12 cellular contexts compared by ENCODE assay signal in the genomic region with DNA sequence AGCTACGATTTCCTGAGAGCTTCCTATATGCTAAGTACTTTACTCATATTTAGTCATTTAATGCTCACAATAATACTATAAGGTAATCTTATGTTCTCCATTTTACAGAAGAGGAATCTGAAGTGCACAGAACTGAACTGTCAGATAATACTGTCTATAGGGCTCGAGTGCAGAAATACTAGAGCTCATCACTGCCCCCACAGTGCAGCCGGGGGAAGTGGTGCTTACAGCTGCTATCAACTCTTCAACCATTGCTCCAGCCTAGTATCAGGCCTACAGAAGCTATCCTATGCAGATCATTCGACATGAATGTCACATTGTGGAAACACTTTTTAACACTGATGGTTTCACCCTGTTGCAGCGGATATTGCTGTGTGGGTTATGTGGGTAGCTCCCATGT.
DNase-seq lines count a peak whose midpoint lies in the region; ATAC-seq and TF ChIP-seq lines count a peak whose summit lies in the region.
"Had no signal": no experiment of that assay in that cellular context is flagged by ENCODE, and none has a peak within 500 bp of the region (broad histone marks: within the 10 kb centered on the region; RNA-seq: fewer than 3 reads in every experiment).

No MANE protein-coding gene starts in this region.

- DNase-seq in HFFc6 (no peak), mesendoderm (peak; percentile 48), hippocampal formation (lab: John Stamatoyannopoulos, UW) (no peak), posterior vena cava (ENCODE audit: low spot score) (no peak), body of pancreas (no peak)
- DNase-seq in CD8-positive, alpha-beta T cell = no peak
- DNase-seq: activated T-cell treated with anti-CD3 and anti-CD28 coated beads, Interleukin-2, amount 50 U/mL, for 1 hour; MV-4-11; SW 1271 had no signal

- H3K4me3 ChIP-seq in DOHH2 (ENCODE audit: low read length) (no peak overlapping the region), mesendoderm (ENCODE audit: low read length) (no peak overlapping the region), body of pancreas (no peak overlapping the region)
- no peak overlapping the region for H3K4me3 ChIP-seq in CD8-positive, alpha-beta T cell (ENCODE audit: low read depth, low read length)
- H3K4me3 ChIP-seq: lung had no signal

- no peak overlapping the region for H3K56ac ChIP-seq in mesendoderm (ENCODE audit: low read length)

- H3K27ac ChIP-seq in DOHH2 (ENCODE audit: low read depth, low read length) (no peak overlapping the region), VCaP (no peak overlapping the region), mesendoderm (ENCODE audit: low read depth, low read length) (no peak overlapping the region), body of pancreas (no peak overlapping the region)
- H3K27ac ChIP-seq in CD8-positive, alpha-beta T cell (ENCODE audit: low read depth, low read length) = no peak overlapping the region

- no peaks in the 10 kb centered on the region for H3K27me3 Mint-ChIP-seq in HFFc6 (ENCODE audit: insufficient read depth)
- no peaks in the 10 kb centered on the region for H3K27me3 Mint-ChIP-seq in CD8-positive, alpha-beta T cell (ENCODE audit: low read depth)

- no peak overlapping the region for H4K8ac ChIP-seq in mesendoderm (ENCODE audit: low read depth, low read length)

- no peaks in the 10 kb centered on the region for H4K20me1 ChIP-seq in DOHH2 (ENCODE audit: control insufficient read depth, insufficient read depth, low read depth, low read length)

- H3K9me3 ChIP-seq in DOHH2 (ENCODE audit: control insufficient read depth, insufficient read depth, low read length) = no peaks in the 10 kb centered on the region
- H3K9me3 ChIP-seq in CD8-positive, alpha-beta T cell (ENCODE audit: low read length) = no peaks in the 10 kb centered on the region
- no peaks in the 10 kb centered on the region for H3K9me3 ChIP-seq in body of pancreas

- H3K27me3 ChIP-seq in DOHH2 (ENCODE audit: control insufficient read depth, low read length) (no peaks in the 10 kb centered on the region), mesendoderm (ENCODE audit: insufficient read depth, low read length, poor library complexity) (no peaks in the 10 kb centered on the region), body of pancreas (no peaks in the 10 kb centered on the region)
- H3K27me3 ChIP-seq in CD8-positive, alpha-beta T cell (ENCODE audit: insufficient read depth, low read length) = no peaks in the 10 kb centered on the region

- no peaks in the 10 kb centered on the region for H3K9me2 ChIP-seq in DOHH2 (replicated peaks; ENCODE audit: control insufficient read depth, low read length)

- no peak overlapping the region for H2BK15ac ChIP-seq in mesendoderm (replicated peaks; ENCODE audit: low read depth)

- no peaks in the 10 kb centered on the region for H3K36me3 Mint-ChIP-seq in HFFc6 (ENCODE audit: low read depth)
- no peaks in the 10 kb centered on the region for H3K36me3 Mint-ChIP-seq in CD8-positive, alpha-beta T cell

- TF ChIP-seq POLR2A in body of pancreas (IDR thresholded peaks at IDR 0.05) = no peak

- H3K9me3 Mint-ChIP-seq in HFFc6 = no peaks in the 10 kb centered on the region
- no peaks in the 10 kb centered on the region for H3K9me3 Mint-ChIP-seq in CD8-positive, alpha-beta T cell

- H3K4me1 ChIP-seq in DOHH2 (ENCODE audit: control insufficient read depth, low read length) (no peaks in the 10 kb centered on the region), mesendoderm (ENCODE audit: control insufficient read depth, low read depth, low read length) (no peaks in the 10 kb centered on the region), body of pancreas (no peaks in the 10 kb centered on the region)
- H3K4me1 ChIP-seq in CD8-positive, alpha-beta T cell (ENCODE audit: insufficient read depth, low read length) = no peaks in the 10 kb centered on the region

- no peak for ATAC-seq in CD8-positive, alpha-beta T cell
- ATAC-seq in body of pancreas = no peak

- H3K18ac ChIP-seq in mesendoderm (ENCODE audit: low read length) = no peak overlapping the region

- POLR2A ChIA-PET in CD8-positive, alpha-beta T cell (lab: Charles Lee) = no interaction called here

- no CpG with 5 or more reads among the region's 5 CpGs for WGBS in mesendoderm (ENCODE audit: extremely low coverage, insufficient coverage, low lambda C conversion rate)
- WGBS in body of pancreas, 2 donors = 53% methylated on average over 5 of the region's 5 CpGs

- CTCF ChIA-PET in CD8-positive, alpha-beta T cell (lab: Charles Lee) = interaction anchor here (1.6 kb wide), 1 partner anchor 12 kb away, joined by 4 read pairs; no protein-coding TSS in a partner anchor

- H3K79me1 ChIP-seq in mesendoderm (ENCODE audit: low read length) = no peaks in the 10 kb centered on the region

- no peak overlapping the region for H4K5ac ChIP-seq in mesendoderm (ENCODE audit: low read length)

- no peak overlapping the region for H3K23ac ChIP-seq in mesendoderm (ENCODE audit: low read length)

- no peak overlapping the region for H2BK120ac ChIP-seq in mesendoderm (ENCODE audit: low read depth, low read length)

- H3K79me2 ChIP-seq in DOHH2 (ENCODE audit: control insufficient read depth, low read length) (no peaks in the 10 kb centered on the region), mesendoderm (ENCODE audit: control insufficient read depth, insufficient read depth, low read length) (no peaks in the 10 kb centered on the region)

- H3K4me2 ChIP-seq in DOHH2 (ENCODE audit: low read length) (no peak overlapping the region), mesendoderm (ENCODE audit: low read length) (no peak overlapping the region)

- H3K27ac Mint-ChIP-seq in HFFc6 = no peak overlapping the region
- H3K27ac Mint-ChIP-seq in CD8-positive, alpha-beta T cell = no peak overlapping the region

- no peak overlapping the region for H2AK5ac ChIP-seq in mesendoderm (ENCODE audit: low read length)

- no peaks in the 10 kb centered on the region for H3K4me1 Mint-ChIP-seq in HFFc6 (ENCODE audit: low read depth)
- no peaks in the 10 kb centered on the region for H3K4me1 Mint-ChIP-seq in CD8-positive, alpha-beta T cell (ENCODE audit: low read depth)

- H2BK5ac ChIP-seq in mesendoderm (ENCODE audit: low read length) = no peak overlapping the region

- intact Hi-C loops in posterior vena cava (cut with DNase I) = no loop called here
- intact Hi-C loops in CD8-positive, alpha-beta T cell (cut with DNase I, micrococcal nuclease) = no loop called here
- intact Hi-C loops in body of pancreas (cut with DNase I) = no loop called here

- no peaks in the 10 kb centered on the region for H3F3A ChIP-seq in DOHH2 (ENCODE audit: control insufficient read depth, insufficient read depth)

- H3K9ac ChIP-seq in mesendoderm (ENCODE audit: low read length) = no peak overlapping the region

- no peak overlapping the region for H3K4me3 Mint-ChIP-seq in HFFc6
- no peak overlapping the region for H3K4me3 Mint-ChIP-seq in CD8-positive, alpha-beta T cell

- peak; percentile 30 for TF ChIP-seq CTCF in DOHH2 (IDR thresholded peaks at IDR 0.05; ENCODE audit: low read depth, low read length, poor library complexity, severe bottlenecking)
- TF ChIP-seq CTCF in HFFc6 (IDR thresholded peaks at IDR 0.05) = peak; percentile 62
- TF ChIP-seq CTCF in VCaP (conservative IDR thresholded peaks at IDR 0.05) = peak; percentile 43; the same call in 1 of the 2 replicates
- TF ChIP-seq CTCF in CD8-positive, alpha-beta T cell (IDR thresholded peaks at IDR 0.05) = no peak
- no peak for TF ChIP-seq CTCF in body of pancreas (IDR thresholded peaks at IDR 0.05)

- H3K36me3 ChIP-seq in DOHH2 (ENCODE audit: control insufficient read depth, low read length) (no peaks in the 10 kb centered on the region), mesendoderm (ENCODE audit: control insufficient read depth, insufficient read depth, low read length) (no peaks in the 10 kb centered on the region), body of pancreas (replicated peaks in 1 of 2; ENCODE audit: insufficient read depth in 1 of 2, low read depth in 2 of 2) (no peaks in the 10 kb centered on the region)
- no peaks in the 10 kb centered on the region for H3K36me3 ChIP-seq in CD8-positive, alpha-beta T cell (ENCODE audit: insufficient read depth, low read length)

- no peak overlapping the region for H3K4ac ChIP-seq in mesendoderm (ENCODE audit: low read depth, low read length)

Comparison
In these comparisons a context has a peak if more than half of its experiments do, and no peak if none do; other contexts are left out.
1. CTCF ChIP-seq: peak in DOHH2 (single experiment), HFFc6 (single experiment) and VCaP (single experiment); none in CD8-positive, alpha-beta T cell (single experiment) and body of pancreas (0 of 7).